37 cellular contexts compared by ENCODE assay signal in the genomic region with DNA sequence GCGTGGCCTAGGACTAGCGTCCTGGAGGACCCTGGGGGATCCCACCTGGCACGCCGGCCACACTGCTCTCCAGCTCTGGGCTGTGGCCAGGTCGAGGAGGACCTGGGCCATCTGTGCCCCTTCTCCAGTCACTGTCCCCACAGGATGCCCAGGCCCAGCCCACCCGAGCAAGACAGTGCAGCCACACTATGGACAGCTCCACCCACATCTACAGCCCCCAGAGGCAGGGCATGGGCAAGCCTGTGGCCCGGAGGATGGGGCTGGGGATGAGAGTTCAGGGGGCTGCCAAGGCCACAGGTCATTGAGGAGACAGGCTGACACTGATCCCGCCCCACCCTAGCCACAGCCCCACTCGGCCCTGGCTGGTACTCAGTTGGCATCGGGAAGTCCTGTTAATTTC.
"Had no signal": no experiment of that assay in that cellular context is flagged by ENCODE, and none has a peak within 500 bp of the region (broad histone marks: within the 10 kb centered on the region; RNA-seq: fewer than 3 reads in every experiment).

No MANE protein-coding gene starts in this region.

- H3K27ac ChIP-seq: adrenal gland, body of pancreas, brain microvascular endothelial cell, breast epithelium, VCaP had no signal

- H3K9me3 ChIP-seq: adrenal gland, body of pancreas, breast epithelium had no signal

- H3K9me3 Mint-ChIP-seq: activated B cell treated with CpG ODN at 0.5 μM for 24 hours; activated CD4-positive, alpha-beta T cell treated with anti-CD3 and anti-CD28 coated beads, Interleukin-2, amount 10 ng/mL, durations not matched to agents 24 days and 14 days; activated CD8-positive, alpha-beta T cell treated with anti-CD3 and anti-CD28 coated beads for 36 hours; activated naive CD4-positive, alpha-beta T cell treated with anti-CD3 and anti-CD28 coated beads for 36 hours; activated naive CD4-positive, alpha-beta T cell treated with anti-CD3 and anti-CD28 coated beads, Interleukin-2, amount 50 U/mL, for 72 hours; activated naive CD8-positive, alpha-beta T cell treated with anti-CD3 and anti-CD28 coated beads for 36 hours; activated T-cell treated with anti-CD3 and anti-CD28 coated beads, Interleukin-2, amount 50 U/mL, for 4 hours; activated T-cell treated with anti-CD3 and anti-CD28 coated beads, Interleukin-2, amount 50 U/mL, for 72 hours; activated T-helper 1 cell treated with anti-CD3 and anti-CD28 coated beads, Interleukin-12 subunit alpha, Interleukin-12 subunit beta, Interleukin-2, Interleukin-4 antibody, amounts not matched to agents 30 ng/mL and 10 ng/mL and 1 ng/mL, durations not matched to agents 14 hours and 24 hours and 36 hours; activated T-helper 17 cell treated with anti-CD3 and anti-CD28 coated beads, Interleukin-2, amount 50 U/mL, for 72 hours; central memory CD8-positive, alpha-beta T cell; T-helper 1 cell treated with Interleukin-12 subunit alpha and Interleukin-12 subunit beta and Interleukin-4 antibody, amounts not matched to agents 30 μg/mL and 1 μg/mL, for 36 hours; T-helper 2 cell treated with Interferon-gamma antibody and Interleukin-4, amounts not matched to agents 5 μg/mL and 100 μg/mL, for 36 hours had no signal

- H3K36me3 Mint-ChIP-seq: activated CD4-positive, alpha-beta memory T cell treated with anti-CD3 and anti-CD28 coated beads for 36 hours; activated naive CD4-positive, alpha-beta T cell treated with anti-CD3 and anti-CD28 coated beads, Interleukin-2, amount 50 U/mL, for 72 hours; activated naive CD8-positive, alpha-beta T cell treated with anti-CD3 and anti-CD28 coated beads for 36 hours had no signal

- H3K27me3 Mint-ChIP-seq: activated B cell treated with CpG ODN at 0.5 μM for 24 hours; activated CD4-positive, alpha-beta memory T cell treated with anti-CD3 and anti-CD28 coated beads for 36 hours; activated CD4-positive, alpha-beta T cell treated with anti-CD3 and anti-CD28 coated beads, Interleukin-2, amount 10 ng/mL, durations not matched to agents 24 days and 14 days; activated CD8-positive, alpha-beta T cell treated with anti-CD3 and anti-CD28 coated beads for 36 hours; activated naive CD8-positive, alpha-beta T cell treated with anti-CD3 and anti-CD28 coated beads for 36 hours; activated T-helper 17 cell treated with anti-CD3 and anti-CD28 coated beads, Interleukin-2, amount 50 U/mL, for 72 hours; central memory CD8-positive, alpha-beta T cell had no signal

- H3K4me3 ChIP-seq: adrenal gland, body of pancreas, breast epithelium had no signal

- FAIRE-seq: astrocyte, TTC549 had no signal

- H3K27ac Mint-ChIP-seq: activated B cell treated with CpG ODN at 0.5 μM for 24 hours; activated CD4-positive, alpha-beta memory T cell treated with anti-CD3 and anti-CD28 coated beads for 36 hours; activated CD4-positive, alpha-beta T cell treated with anti-CD3 and anti-CD28 coated beads, Interleukin-2, amount 10 ng/mL, durations not matched to agents 24 days and 14 days; activated CD8-positive, alpha-beta T cell treated with anti-CD3 and anti-CD28 coated beads for 36 hours; activated naive CD4-positive, alpha-beta T cell treated with anti-CD3 and anti-CD28 coated beads for 36 hours; activated naive CD4-positive, alpha-beta T cell treated with anti-CD3 and anti-CD28 coated beads, Interleukin-2, amount 50 U/mL, for 72 hours; activated naive CD8-positive, alpha-beta T cell treated with anti-CD3 and anti-CD28 coated beads for 36 hours; activated T-cell treated with anti-CD3 and anti-CD28 coated beads, Interleukin-2, amount 50 U/mL, for 72 hours; activated T-helper 1 cell treated with anti-CD3 and anti-CD28 coated beads, Interleukin-12 subunit alpha, Interleukin-12 subunit beta, Interleukin-2, Interleukin-4 antibody, amounts not matched to agents 30 ng/mL and 10 ng/mL and 1 ng/mL, durations not matched to agents 14 hours and 24 hours and 36 hours; activated T-helper 17 cell treated with anti-CD3 and anti-CD28 coated beads, Interleukin-2, amount 50 U/mL, for 72 hours; T-helper 1 cell treated with Interleukin-12 subunit alpha and Interleukin-12 subunit beta and Interleukin-4 antibody, amounts not matched to agents 30 μg/mL and 1 μg/mL, for 36 hours; T-helper 2 cell treated with Interferon-gamma antibody and Interleukin-4, amounts not matched to agents 5 μg/mL and 100 μg/mL, for 36 hours had no signal

- H3K4me1 ChIP-seq: adrenal gland, body of pancreas, breast epithelium had no signal

- H3K27me3 ChIP-seq: adrenal gland, body of pancreas, brain microvascular endothelial cell, breast epithelium had no signal

- ATAC-seq: activated CD8-positive, alpha-beta T cell treated with anti-CD3 and anti-CD28 coated beads for 36 hours; activated T-cell treated with anti-CD3 and anti-CD28 coated beads, Interleukin-2, amount 50 U/mL, for 4 hours; activated T-cell treated with anti-CD3 and anti-CD28 coated beads, Interleukin-2, amount 50 U/mL, for 72 hours; body of pancreas had no signal

- H3K36me3 ChIP-seq: adrenal gland, brain microvascular endothelial cell, breast epithelium had no signal

- H3K4me1 Mint-ChIP-seq: activated B cell treated with CpG ODN at 0.5 μM for 24 hours; activated CD4-positive, alpha-beta T cell treated with anti-CD3 and anti-CD28 coated beads, Interleukin-2, amount 10 ng/mL, durations not matched to agents 24 days and 14 days; activated naive CD8-positive, alpha-beta T cell treated with anti-CD3 and anti-CD28 coated beads for 36 hours; activated T-helper 17 cell treated with anti-CD3 and anti-CD28 coated beads, Interleukin-2, amount 50 U/mL, for 72 hours; central memory CD8-positive, alpha-beta T cell had no signal

- H3K4me3 Mint-ChIP-seq: activated B cell treated with CpG ODN at 0.5 μM for 24 hours; activated CD4-positive, alpha-beta memory T cell treated with anti-CD3 and anti-CD28 coated beads for 36 hours; activated CD4-positive, alpha-beta T cell treated with anti-CD3 and anti-CD28 coated beads, Interleukin-2, amount 10 ng/mL, durations not matched to agents 24 days and 14 days; activated CD8-positive, alpha-beta T cell treated with anti-CD3 and anti-CD28 coated beads for 36 hours; activated naive CD4-positive, alpha-beta T cell treated with anti-CD3 and anti-CD28 coated beads for 36 hours; activated naive CD8-positive, alpha-beta T cell treated with anti-CD3 and anti-CD28 coated beads for 36 hours; activated T-cell treated with anti-CD3 and anti-CD28 coated beads, Interleukin-2, amount 50 U/mL, for 4 hours; activated T-cell treated with anti-CD3 and anti-CD28 coated beads, Interleukin-2, amount 50 U/mL, for 72 hours; activated T-helper 1 cell treated with anti-CD3 and anti-CD28 coated beads, Interleukin-12 subunit alpha, Interleukin-12 subunit beta, Interleukin-2, Interleukin-4 antibody, amounts not matched to agents 30 ng/mL and 10 ng/mL and 1 ng/mL, durations not matched to agents 14 hours and 24 hours and 36 hours; activated T-helper 17 cell treated with anti-CD3 and anti-CD28 coated beads, Interleukin-2, amount 50 U/mL, for 72 hours; central memory CD8-positive, alpha-beta T cell; T-helper 1 cell treated with Interleukin-12 subunit alpha and Interleukin-12 subunit beta and Interleukin-4 antibody, amounts not matched to agents 30 μg/mL and 1 μg/mL, for 36 hours; T-helper 2 cell treated with Interferon-gamma antibody and Interleukin-4, amounts not matched to agents 5 μg/mL and 100 μg/mL, for 36 hours had no signal

- DNase-seq: activated B cell treated with CpG ODN at 0.5 μM for 24 hours; activated CD4-positive, alpha-beta memory T cell treated with anti-CD3 and anti-CD28 coated beads for 36 hours; activated CD4-positive, alpha-beta T cell treated with anti-CD3 and anti-CD28 coated beads for 4 hours; activated CD4-positive, alpha-beta T cell treated with anti-CD3 and anti-CD28 coated beads, Interleukin-2, amount 10 ng/mL, durations not matched to agents 24 days and 14 days; activated CD4-positive, alpha-beta T cell treated with anti-CD3 and anti-CD28 coated beads, Interleukin-2, amount 50 U/mL, for 1 hour; activated CD4-positive, alpha-beta T cell treated with anti-CD3 and anti-CD28 coated beads, Interleukin-2, amount 50 U/mL, for 4 hours; activated CD4-positive, CD25-positive, alpha-beta regulatory T cell treated with anti-CD3 and anti-CD28 coated beads, Interleukin-2, amount 50 U/mL, for 72 hours; activated CD8-positive, alpha-beta memory T cell treated with anti-CD3 and anti-CD28 coated beads, Interleukin-2, amount 50 U/mL, for 4 hours; activated CD8-positive, alpha-beta T cell treated with anti-CD3 and anti-CD28 coated beads for 36 hours; activated effector memory CD4-positive, alpha-beta T cell treated with anti-CD3 and anti-CD28 coated beads, Interleukin-2, amount 50 U/mL, for 16 hours; activated gamma-delta T cell treated with Interleukin-2 at 50 U/mL for 16 hours; activated naive CD4-positive, alpha-beta T cell; activated naive CD4-positive, alpha-beta T cell treated with anti-CD3 and anti-CD28 coated beads for 36 hours; activated naive CD4-positive, alpha-beta T cell treated with anti-CD3 and anti-CD28 coated beads, Interleukin-2, amount 50 U/mL, for 16 hours; activated naive CD8-positive, alpha-beta T cell treated with anti-CD3 and anti-CD28 coated beads for 36 hours; activated T-cell treated with anti-CD3 and anti-CD28 coated beads for 4 hours; activated T-cell treated with anti-CD3 and anti-CD28 coated beads, Interleukin-2, amount 50 U/mL, for 1 hour; activated T-cell treated with anti-CD3 and anti-CD28 coated beads, Interleukin-2, amount 50 U/mL, for 4 hours; activated T-cell treated with anti-CD3 and anti-CD28 coated beads, Interleukin-2, amount 50 U/mL, for 72 hours; adrenal gland; amniotic stem cell; aorta; body of pancreas; brain microvascular endothelial cell; cerebellar nuclear complex; T-helper 2 cell; T-helper 9 cell had no signal
